ENCODE assay signal across 26 cellular contexts in the genomic region with DNA sequence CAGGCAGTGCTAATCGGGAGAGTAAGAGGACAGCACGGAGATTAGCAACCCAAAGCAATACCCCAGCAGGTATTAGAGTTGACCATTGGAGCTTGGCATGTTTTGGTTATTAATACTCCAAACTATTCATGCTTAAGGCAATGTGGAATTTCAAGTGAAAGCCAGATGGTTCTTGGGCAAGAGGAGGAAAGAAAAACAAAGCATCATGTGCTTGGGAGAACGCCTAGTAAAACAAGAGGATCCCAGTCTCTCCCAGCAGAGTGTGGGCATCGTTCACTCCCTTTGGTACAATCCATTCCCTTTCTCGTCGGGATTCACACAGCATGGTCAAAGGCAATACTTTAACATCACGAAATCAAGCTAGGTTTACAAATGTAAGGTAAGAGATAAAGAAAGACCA.
DNase-seq lines count a peak whose midpoint lies in the region; ATAC-seq and TF ChIP-seq lines count a peak whose summit lies in the region.
"Had no signal": no experiment of that assay in that cellular context is flagged by ENCODE, and none has a peak within 500 bp of the region (broad histone marks: within the 10 kb centered on the region; RNA-seq: fewer than 3 reads in every experiment).

No MANE protein-coding gene starts in this region.

- no peak overlapping the region for H2BK5ac ChIP-seq in neuronal stem cell (ENCODE audit: low read length)

- no peak overlapping the region for H3K27ac ChIP-seq in neuronal stem cell (replicated peaks; ENCODE audit: low read length)
- H3K27ac ChIP-seq: neutrophil, psoas muscle, skin epidermis, WERI-Rb-1 had no signal

- H3K9ac ChIP-seq in neuronal stem cell (ENCODE audit: low read depth, low read length, poor library complexity), result no peak overlapping the region

- DNase-seq in AG09319 (ENCODE audit: extremely low read depth, low read depth) (peak; percentile 24), astrocyte of the hippocampus (ENCODE audit: low read depth, low spot score) (peak; percentile 69), foreskin fibroblast (peak; percentile 30 to 88), neuronal stem cell (ENCODE audit: low spot score) (no peak), GM13977 (ENCODE audit: low spot score) (no peak), posterior vena cava (ENCODE audit: low spot score) (no peak), NCI-H146 treated with DMSO at 0.1 percent for 48 hours (lab: John Stamatoyannopoulos, UW; ENCODE audit: unreplicated experiment) (no peak)
- DNase-seq: activated CD4-positive, alpha-beta T cell treated with anti-CD3 and anti-CD28 coated beads, Interleukin-2, amount 50 U/mL, for 1 hour; activated T-cell treated with anti-CD3 and anti-CD28 coated beads, Interleukin-2, amount 50 U/mL, for 4 hours; BE2C; CD8-positive, alpha-beta memory T cell; cortex of kidney; NCI-H1092 treated with DMSO at 0.1 percent for 48 hours; NCI-H1930; NCI-H69; psoas muscle; stimulated activated CD8-positive, alpha-beta memory T cell treated with anti-CD3 and anti-CD28 coated beads, Interleukin-4, amount 100 ng/mL, for 48 hours; stimulated activated naive CD8-positive, alpha-beta T cell treated with anti-CD3 and anti-CD28 coated beads, Interleukin-15, amount 100 ng/mL, for 72 hours; SW 1271; T1000; WERI-Rb-1 had no signal

- in situ Hi-C loops in GM13977 (cut with MboI; ENCODE audit: low pct_unique_long_range_greater_than_20kb, low sequenced_read_pairs, unreplicated experiment), result no loop called here

- no peak overlapping the region for H2BK12ac ChIP-seq in neuronal stem cell (ENCODE audit: low read length)

- H3K18ac ChIP-seq in neuronal stem cell (ENCODE audit: low read length), result no peak overlapping the region

- no peak overlapping the region for H2BK15ac ChIP-seq in neuronal stem cell (ENCODE audit: low read length)

- no peak overlapping the region for H2BK120ac ChIP-seq in neuronal stem cell (ENCODE audit: low read depth, low read length)

- H4K8ac ChIP-seq in neuronal stem cell (ENCODE audit: low read depth, low read length), result peak overlapping the region; percentile 19

- no peak overlapping the region for H4K91ac ChIP-seq in neuronal stem cell (ENCODE audit: low read depth, low read length, poor library complexity)

- no peak overlapping the region for H2AFZ ChIP-seq in neuronal stem cell (ENCODE audit: low read length)

- H3K14ac ChIP-seq in neuronal stem cell (ENCODE audit: low read length), result no peak overlapping the region

- H3K9me3 ChIP-seq in neuronal stem cell (replicated peaks in 1 of 2; ENCODE audit: control insufficient read depth in 2 of 2, insufficient read depth in 1 of 2, low read depth in 1 of 2, low read length in 2 of 2), result no peaks in the 10 kb centered on the region
- H3K9me3 ChIP-seq: BE2C, neutrophil, psoas muscle, tibial nerve had no signal

- WGBS in neuronal stem cell (ENCODE audit: extremely low coverage in 2 of 2, insufficient read length in 2 of 2, insufficient replicate concordance in 1 of 2), 2 donors, result no CpG with 5 or more reads among the region's 7 CpGs

- H3K23ac ChIP-seq in neuronal stem cell (ENCODE audit: low read depth, low read length, poor library complexity), result no peak overlapping the region

- ATAC-seq in HG02884 (IDR thresholded peaks at IDR 0.05; ENCODE audit: unreplicated experiment), result no peak
- ATAC-seq: activated T-cell treated with anti-CD3 and anti-CD28 coated beads, Interleukin-2, amount 50 U/mL, for 4 hours; Panc1; psoas muscle; stimulated activated naive CD8-positive, alpha-beta T cell treated with anti-CD3 and anti-CD28 coated beads, Interleukin-15, amount 100 ng/mL, for 72 hours had no signal

- H2AK5ac ChIP-seq in neuronal stem cell (ENCODE audit: low read depth, low read length), result no peak overlapping the region

- no peak overlapping the region for H3K4me2 ChIP-seq in neuronal stem cell (ENCODE audit: insufficient read depth, low read length, poor library complexity, severe bottlenecking)

- peaks cover 0 to 1% of the 10 kb centered on the region in 2 donors for H3K4me1 ChIP-seq in neuronal stem cell (ENCODE audit: control insufficient read depth in 2 of 2, insufficient read depth in 1 of 2, low read depth in 1 of 2, low read length in 2 of 2)
- H3K4me1 ChIP-seq: BE2C, psoas muscle had no signal

- no peak overlapping the region for H3K4me3 ChIP-seq in foreskin fibroblast (ENCODE audit: low read depth in 1 of 2, low read length in 2 of 2)
- no peak overlapping the region for H3K4me3 ChIP-seq in neuronal stem cell (ENCODE audit: low read length in 2 of 2)
- H3K4me3 ChIP-seq: psoas muscle, skin epidermis had no signal

- intact Hi-C loops in posterior vena cava (cut with DNase I), result no loop called here

- no peaks in the 10 kb centered on the region for H3K79me1 ChIP-seq in neuronal stem cell (ENCODE audit: low read depth, low read length)

- no peaks in the 10 kb centered on the region for H3K27me3 ChIP-seq in neuronal stem cell (ENCODE audit: control insufficient read depth in 3 of 3, insufficient read depth in 3 of 3, low read depth in 1 of 3, low read length in 3 of 3)
- H3K27me3 ChIP-seq: BE2C, neutrophil, tibial nerve had no signal

- TF ChIP-seq CTCF in AG09319 (IDR thresholded peaks at IDR 0.05; ENCODE audit: low read depth, low read length) (no peak), foreskin fibroblast (IDR thresholded peaks at IDR 0.05; ENCODE audit: low read depth, low read length) (no peak), GM13977 (IDR thresholded peaks at IDR 0.05; ENCODE audit: extremely low read depth, insufficient read depth, missing control alignments) (no peak)

- H3K4ac ChIP-seq in neuronal stem cell (ENCODE audit: low read length), result no peak overlapping the region

- H3K36me3 ChIP-seq in neuronal stem cell (replicated peaks in 1 of 2; ENCODE audit: control insufficient read depth in 2 of 2, insufficient read depth in 2 of 2, low read length in 2 of 2), result no peaks in the 10 kb centered on the region
- H3K36me3 ChIP-seq: BE2C, neutrophil, tibial nerve, WERI-Rb-1 had no signal

Comparison
In these comparisons a context has a peak if more than half of its experiments do, and no peak if none do; other contexts are left out.
1. DNase-seq: peak in AG09319 (single experiment), astrocyte of the hippocampus (single experiment) and foreskin fibroblast (2 of 2); none in neuronal stem cell (single experiment), GM13977 (single experiment), posterior vena cava (single experiment) and NCI-H146 treated with DMSO at 0.1 percent for 48 hours (single experiment).